Comparison of ENCODE assay signal across 13 cellular contexts in genomic region chr2:16068233-16068940, GRCh38.
"Had no signal": no experiment of that assay in that cellular context is flagged by ENCODE, and none has a peak within 500 bp of the region (broad histone marks: within the 10 kb centered on the region; RNA-seq: fewer than 3 reads in every experiment).

No MANE protein-coding gene starts in this region.

- H3K4me3 ChIP-seq: ascending aorta, esophagus muscularis mucosa, ovary, sigmoid colon, spleen, stomach, tibial artery, uterus had no signal

- H3K36me3 ChIP-seq: ascending aorta, esophagus muscularis mucosa, ovary, sigmoid colon, spleen, stomach, tibial artery, uterus had no signal

- H3K27me3 ChIP-seq: ascending aorta, esophagus muscularis mucosa, ovary, sigmoid colon, spleen, stomach, tibial artery, uterus had no signal

- H3K27ac ChIP-seq: ascending aorta, esophagus muscularis mucosa, spleen, stomach, tibial artery, uterus had no signal

- H3K9me3 ChIP-seq: ovary, uterus had no signal

- H3K4me1 ChIP-seq: ascending aorta, esophagus muscularis mucosa, sigmoid colon, spleen, tibial artery, uterus had no signal

- H3K4me3 Mint-ChIP-seq: mesothelial cell of epicardium had no signal

- DNase-seq: activated CD4-positive, CD25-positive, alpha-beta regulatory T cell treated with anti-CD3 and anti-CD28 coated beads, Interleukin-2, amount 50 U/mL, for 72 hours; activated naive CD4-positive, alpha-beta T cell; kidney glomerular epithelial cell; ovary; sigmoid colon; spleen; stimulated activated CD4-positive, alpha-beta T cell treated with anti-CD3 and anti-CD28 coated beads, Interleukin-1b, Interleukin-23, amount 100 ng/mL, for 48 hours; stomach; tibial artery; uterus had no signal

- H3K27ac Mint-ChIP-seq: mesothelial cell of epicardium had no signal
